8 cellular contexts compared by ENCODE assay signal in the genomic region with DNA sequence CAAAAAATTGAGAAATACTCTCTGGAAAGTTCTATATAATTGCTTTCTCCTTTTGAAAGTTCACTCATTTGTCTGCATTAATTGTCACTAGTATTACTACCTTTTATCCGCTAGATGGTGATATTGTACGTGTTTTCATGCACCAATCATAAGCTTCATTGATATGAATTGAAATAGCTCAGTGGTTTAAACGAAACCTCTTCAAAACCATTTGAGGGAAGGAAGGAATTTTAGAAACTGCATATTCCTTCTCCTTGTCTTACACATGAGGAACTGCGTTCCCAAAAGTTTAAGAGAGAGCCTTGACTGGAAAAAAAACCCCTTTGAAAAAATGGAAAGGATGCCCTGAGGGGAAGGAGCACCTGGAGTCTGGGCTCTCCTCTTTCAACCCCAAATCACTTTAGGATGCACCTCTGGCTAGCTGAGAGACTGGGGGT.
DNase-seq lines count a peak whose midpoint lies in the region; ATAC-seq and TF ChIP-seq lines count a peak whose summit lies in the region.

No MANE protein-coding gene starts in this region.

- no peak overlapping the region for H3K27ac ChIP-seq in prostate gland

- peak; percentile 61 for TF ChIP-seq CTCF in fibroblast of the aortic adventitia (IDR thresholded peaks at IDR 0.05; ENCODE audit: insufficient read depth, low read length)
- peak in 3 of 4 experiments; percentile 60 to 70 (median 68) for TF ChIP-seq CTCF in prostate gland (IDR thresholded peaks at IDR 0.05)

- H3K4me3 ChIP-seq in fibroblast of the aortic adventitia (ENCODE audit: low read depth, low read length) = no peak overlapping the region
- H3K4me3 ChIP-seq in prostate gland = no peak overlapping the region

- no peak for TF ChIP-seq POLR2A in prostate gland (IDR thresholded peaks at IDR 0.05)

- WGBS in prostate gland = 1% methylated on average over 4 of the region's 4 CpGs

- peak; percentile 88 for ATAC-seq in GM21390 (IDR thresholded peaks at IDR 0.05; ENCODE audit: unreplicated experiment)

- no peaks in the 10 kb centered on the region for H3K27me3 ChIP-seq in prostate gland (replicated peaks; ENCODE audit: insufficient read depth)

- H3K36me3 ChIP-seq in prostate gland = no peaks in the 10 kb centered on the region

- DNase-seq in NCI-H1105 treated with DMSO at 0.1 percent for 48 hours (lab: John Stamatoyannopoulos, UW) = peak; percentile 43
- DNase-seq in NCI-H1105 (lab: John Stamatoyannopoulos, UW) = no peak
- peak; percentile 39 for DNase-seq in HT1080 (ENCODE audit: low read depth)
- DNase-seq in SKM-1 treated with dmso at 0.1 percent for 144 hours (lab: John Stamatoyannopoulos, UW; ENCODE audit: unreplicated experiment) = peak; percentile 37
- DNase-seq in fibroblast of the aortic adventitia (ENCODE audit: low read depth) = peak; percentile 55
- DNase-seq in prostate gland (ENCODE audit: low spot score) = no peak
- no peak for DNase-seq in activated T-cell treated with anti-CD3 and anti-CD28 coated beads, Interleukin-2, amount 50 U/mL, for 1 hour

- no peaks in the 10 kb centered on the region for H3K9me3 ChIP-seq in prostate gland

- H3K4me1 ChIP-seq in prostate gland (replicated peaks) = no peaks in the 10 kb centered on the region

- intact Hi-C loops in prostate gland (cut with DNase I) = loop anchor here (5.0 to 10.0 kb wide), 2 partner anchors 833 to 1460 kb away; no protein-coding TSS in a partner anchor

Comparison
In these comparisons a context has a peak if more than half of its experiments do, and no peak if none do; other contexts are left out.
1. DNase-seq: peak in NCI-H1105 treated with DMSO at 0.1 percent for 48 hours (single experiment), HT1080 (single experiment), SKM-1 treated with dmso at 0.1 percent for 144 hours (single experiment) and fibroblast of the aortic adventitia (single experiment); none in NCI-H1105 (single experiment), prostate gland (single experiment) and activated T-cell treated with anti-CD3 and anti-CD28 coated beads, Interleukin-2, amount 50 U/mL, for 1 hour (single experiment).